ENCODE assay signal across 1 cellular context in the genomic region with DNA sequence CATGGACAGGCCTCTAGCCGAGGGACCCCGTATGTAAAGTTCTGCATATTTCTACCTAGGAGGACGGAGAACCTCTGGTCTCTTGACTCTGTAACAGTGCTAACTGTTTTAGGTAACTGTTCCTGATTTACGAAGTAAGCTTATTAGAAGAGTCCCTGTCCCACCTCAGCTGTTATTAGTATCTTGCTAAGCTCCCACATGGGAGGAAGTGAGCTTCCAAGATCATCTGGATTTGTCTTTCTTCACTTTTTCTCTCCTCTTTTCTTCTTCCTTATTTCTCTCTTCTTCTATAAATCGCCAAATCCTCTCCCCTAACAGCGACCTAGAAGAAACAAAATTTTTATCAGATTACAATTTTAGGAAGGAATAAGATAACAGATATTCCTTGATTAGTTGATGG.
TF ChIP-seq lines count a peak whose summit lies in the region.

No MANE protein-coding gene starts in this region.

TF ChIP-seq in K562, 482 proteins besides CTCF, POLR2A, EP300 and RAD21 (continues in another document):
- TF ChIP-seq POLR3A (IDR thresholded peaks at IDR 0.05; ENCODE audit: borderline replicate concordance, extremely low read depth, insufficient read depth, insufficient read length) (no peak), SMARCA4 (IDR thresholded peaks at IDR 0.05) (peak; percentile 4; the same call in 1 of the 2 replicates), CBFA2T3 (IDR thresholded peaks at IDR 0.05) (no peak), ZNF780A (CRISPR knock-in tag; IDR thresholded peaks at IDR 0.05) (no peak), MYBL2 (IDR thresholded peaks at IDR 0.05; ENCODE audit: low read depth) (no peak), MYBL2 (CRISPR knock-in tag; IDR thresholded peaks at IDR 0.05; ENCODE audit: borderline replicate concordance) (no peak), DACH1 (IDR thresholded peaks at IDR 0.05; ENCODE audit: partially characterized antibody) (peak; percentile 15), KAT8 (IDR thresholded peaks at IDR 0.05; ENCODE audit: low read depth) (no peak), KLF10 (CRISPR knock-in tag; IDR thresholded peaks at IDR 0.05) (no peak), RBM25 (IDR thresholded peaks at IDR 0.05; ENCODE audit: low read depth, low read length, severe bottlenecking) (no peak), RBBP5 (IDR thresholded peaks at IDR 0.05; ENCODE audit: borderline replicate concordance, insufficient read depth, low read length, poor library complexity, severe bottlenecking) (no peak), EP400 (IDR thresholded peaks at IDR 0.05) (peak; percentile 9; the same call in 1 of the 2 replicates), DDX20 (tag; IDR thresholded peaks at IDR 0.05; ENCODE audit: low read depth) (no peak), RCOR1 (IDR thresholded peaks at IDR 0.05; ENCODE audit: borderline replicate concordance in 1 of 2, low read depth in 2 of 2, low read length in 2 of 2) (no peak), SPI1 (IDR thresholded peaks at IDR 0.05; ENCODE audit: borderline replicate concordance, low read depth, low read length) (peak; percentile 51; the same call in 1 of the 2 replicates), PTTG1 (tag; IDR thresholded peaks at IDR 0.05; ENCODE audit: low read depth) (no peak), ZBED1 (IDR thresholded peaks at IDR 0.05) (no peak), SNIP1 (IDR thresholded peaks at IDR 0.05; ENCODE audit: low read depth) (no peak), GTF2F1 (IDR thresholded peaks at IDR 0.05; ENCODE audit: low read depth, low read length) (no peak), ZSCAN32 (CRISPR knock-in tag; IDR thresholded peaks at IDR 0.05) (no peak), CHCHD3 (CRISPR knock-in tag; IDR thresholded peaks at IDR 0.05) (no peak)
- TF ChIP-seq, protein P1, sequence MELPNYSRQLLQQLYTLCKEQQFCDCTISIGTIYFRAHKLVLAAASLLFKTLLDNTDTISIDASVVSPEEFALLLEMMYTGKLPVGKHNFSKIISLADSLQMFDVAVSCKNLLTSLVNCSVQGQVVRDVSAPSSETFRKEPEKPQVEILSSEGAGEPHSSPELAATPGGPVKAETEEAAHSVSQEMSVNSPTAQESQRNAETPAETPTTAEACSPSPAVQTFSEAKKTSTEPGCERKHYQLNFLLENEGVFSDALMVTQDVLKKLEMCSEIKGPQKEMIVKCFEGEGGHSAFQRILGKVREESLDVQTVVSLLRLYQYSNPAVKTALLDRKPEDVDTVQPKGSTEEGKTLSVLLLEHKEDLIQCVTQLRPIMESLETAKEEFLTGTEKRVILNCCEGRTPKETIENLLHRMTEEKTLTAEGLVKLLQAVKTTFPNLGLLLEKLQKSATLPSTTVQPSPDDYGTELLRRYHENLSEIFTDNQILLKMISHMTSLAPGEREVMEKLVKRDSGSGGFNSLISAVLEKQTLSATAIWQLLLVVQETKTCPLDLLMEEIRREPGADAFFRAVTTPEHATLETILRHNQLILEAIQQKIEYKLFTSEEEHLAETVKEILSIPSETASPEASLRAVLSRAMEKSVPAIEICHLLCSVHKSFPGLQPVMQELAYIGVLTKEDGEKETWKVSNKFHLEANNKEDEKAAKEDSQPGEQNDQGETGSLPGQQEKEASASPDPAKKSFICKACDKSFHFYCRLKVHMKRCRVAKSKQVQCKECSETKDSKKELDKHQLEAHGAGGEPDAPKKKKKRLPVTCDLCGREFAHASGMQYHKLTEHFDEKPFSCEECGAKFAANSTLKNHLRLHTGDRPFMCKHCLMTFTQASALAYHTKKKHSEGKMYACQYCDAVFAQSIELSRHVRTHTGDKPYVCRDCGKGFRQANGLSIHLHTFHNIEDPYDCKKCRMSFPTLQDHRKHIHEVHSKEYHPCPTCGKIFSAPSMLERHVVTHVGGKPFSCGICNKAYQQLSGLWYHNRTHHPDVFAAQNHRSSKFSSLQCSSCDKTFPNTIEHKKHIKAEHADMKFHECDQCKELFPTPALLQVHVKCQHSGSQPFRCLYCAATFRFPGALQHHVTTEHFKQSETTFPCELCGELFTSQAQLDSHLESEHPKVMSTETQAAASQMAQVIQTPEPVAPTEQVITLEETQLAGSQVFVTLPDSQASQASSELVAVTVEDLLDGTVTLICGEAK (IDR thresholded peaks at IDR 0.05), result 0 out of 2 replicates have a peak, but pooled peaks have one; percentile 3
- TF ChIP-seq, protein P1 (CRISPR knock-in tag; IDR thresholded peaks at IDR 0.05), result no peak
- TF ChIP-seq, protein P2, sequence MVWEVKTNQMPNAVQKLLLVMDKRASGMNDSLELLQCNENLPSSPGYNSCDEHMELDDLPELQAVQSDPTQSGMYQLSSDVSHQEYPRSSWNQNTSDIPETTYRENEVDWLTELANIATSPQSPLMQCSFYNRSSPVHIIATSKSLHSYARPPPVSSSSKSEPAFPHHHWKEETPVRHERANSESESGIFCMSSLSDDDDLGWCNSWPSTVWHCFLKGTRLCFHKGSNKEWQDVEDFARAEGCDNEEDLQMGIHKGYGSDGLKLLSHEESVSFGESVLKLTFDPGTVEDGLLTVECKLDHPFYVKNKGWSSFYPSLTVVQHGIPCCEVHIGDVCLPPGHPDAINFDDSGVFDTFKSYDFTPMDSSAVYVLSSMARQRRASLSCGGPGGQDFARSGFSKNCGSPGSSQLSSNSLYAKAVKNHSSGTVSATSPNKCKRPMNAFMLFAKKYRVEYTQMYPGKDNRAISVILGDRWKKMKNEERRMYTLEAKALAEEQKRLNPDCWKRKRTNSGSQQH (CRISPR knock-in tag; IDR thresholded peaks at IDR 0.05), result 0 out of 2 replicates have a peak, but pooled peaks have one; percentile 49
- TF ChIP-seq, protein P3, sequence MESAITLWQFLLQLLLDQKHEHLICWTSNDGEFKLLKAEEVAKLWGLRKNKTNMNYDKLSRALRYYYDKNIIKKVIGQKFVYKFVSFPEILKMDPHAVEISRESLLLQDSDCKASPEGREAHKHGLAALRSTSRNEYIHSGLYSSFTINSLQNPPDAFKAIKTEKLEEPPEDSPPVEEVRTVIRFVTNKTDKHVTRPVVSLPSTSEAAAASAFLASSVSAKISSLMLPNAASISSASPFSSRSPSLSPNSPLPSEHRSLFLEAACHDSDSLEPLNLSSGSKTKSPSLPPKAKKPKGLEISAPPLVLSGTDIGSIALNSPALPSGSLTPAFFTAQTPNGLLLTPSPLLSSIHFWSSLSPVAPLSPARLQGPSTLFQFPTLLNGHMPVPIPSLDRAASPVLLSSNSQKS (CRISPR knock-in tag; IDR thresholded peaks at IDR 0.05), result 0 out of 2 replicates have a peak, but pooled peaks have one; percentile 49
- TF ChIP-seq, protein P4, sequence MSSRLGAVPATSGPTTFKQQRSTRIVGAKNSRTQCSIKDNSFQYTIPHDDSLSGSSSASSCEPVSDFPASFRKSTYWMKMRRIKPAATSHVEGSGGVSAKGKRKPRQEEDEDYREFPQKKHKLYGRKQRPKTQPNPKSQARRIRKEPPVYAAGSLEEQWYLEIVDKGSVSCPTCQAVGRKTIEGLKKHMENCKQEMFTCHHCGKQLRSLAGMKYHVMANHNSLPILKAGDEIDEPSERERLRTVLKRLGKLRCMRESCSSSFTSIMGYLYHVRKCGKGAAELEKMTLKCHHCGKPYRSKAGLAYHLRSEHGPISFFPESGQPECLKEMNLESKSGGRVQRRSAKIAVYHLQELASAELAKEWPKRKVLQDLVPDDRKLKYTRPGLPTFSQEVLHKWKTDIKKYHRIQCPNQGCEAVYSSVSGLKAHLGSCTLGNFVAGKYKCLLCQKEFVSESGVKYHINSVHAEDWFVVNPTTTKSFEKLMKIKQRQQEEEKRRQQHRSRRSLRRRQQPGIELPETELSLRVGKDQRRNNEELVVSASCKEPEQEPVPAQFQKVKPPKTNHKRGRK (tag; IDR thresholded peaks at IDR 0.05), result no peak
- TF ChIP-seq, protein P5, sequence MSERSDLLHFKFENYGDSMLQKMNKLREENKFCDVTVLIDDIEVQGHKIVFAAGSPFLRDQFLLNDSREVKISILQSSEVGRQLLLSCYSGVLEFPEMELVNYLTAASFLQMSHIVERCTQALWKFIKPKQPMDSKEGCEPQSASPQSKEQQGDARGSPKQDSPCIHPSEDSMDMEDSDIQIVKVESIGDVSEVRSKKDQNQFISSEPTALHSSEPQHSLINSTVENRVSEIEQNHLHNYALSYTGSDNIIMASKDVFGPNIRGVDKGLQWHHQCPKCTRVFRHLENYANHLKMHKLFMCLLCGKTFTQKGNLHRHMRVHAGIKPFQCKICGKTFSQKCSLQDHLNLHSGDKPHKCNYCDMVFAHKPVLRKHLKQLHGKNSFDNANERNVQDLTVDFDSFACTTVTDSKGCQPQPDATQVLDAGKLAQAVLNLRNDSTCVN (CRISPR knock-in tag; IDR thresholded peaks at IDR 0.05), result no peak
- TF ChIP-seq, protein P6, sequence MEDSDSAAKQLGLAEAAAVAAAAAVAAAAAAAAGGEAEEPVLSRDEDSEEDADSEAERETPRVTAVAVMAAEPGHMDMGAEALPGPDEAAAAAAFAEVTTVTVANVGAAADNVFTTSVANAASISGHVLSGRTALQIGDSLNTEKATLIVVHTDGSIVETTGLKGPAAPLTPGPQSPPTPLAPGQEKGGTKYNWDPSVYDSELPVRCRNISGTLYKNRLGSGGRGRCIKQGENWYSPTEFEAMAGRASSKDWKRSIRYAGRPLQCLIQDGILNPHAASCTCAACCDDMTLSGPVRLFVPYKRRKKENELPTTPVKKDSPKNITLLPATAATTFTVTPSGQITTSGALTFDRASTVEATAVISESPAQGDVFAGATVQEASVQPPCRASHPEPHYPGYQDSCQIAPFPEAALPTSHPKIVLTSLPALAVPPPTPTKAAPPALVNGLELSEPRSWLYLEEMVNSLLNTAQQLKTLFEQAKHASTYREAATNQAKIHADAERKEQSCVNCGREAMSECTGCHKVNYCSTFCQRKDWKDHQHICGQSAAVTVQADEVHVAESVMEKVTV (CRISPR knock-in tag; IDR thresholded peaks at IDR 0.05), result no peak
- TF ChIP-seq, protein P7, sequence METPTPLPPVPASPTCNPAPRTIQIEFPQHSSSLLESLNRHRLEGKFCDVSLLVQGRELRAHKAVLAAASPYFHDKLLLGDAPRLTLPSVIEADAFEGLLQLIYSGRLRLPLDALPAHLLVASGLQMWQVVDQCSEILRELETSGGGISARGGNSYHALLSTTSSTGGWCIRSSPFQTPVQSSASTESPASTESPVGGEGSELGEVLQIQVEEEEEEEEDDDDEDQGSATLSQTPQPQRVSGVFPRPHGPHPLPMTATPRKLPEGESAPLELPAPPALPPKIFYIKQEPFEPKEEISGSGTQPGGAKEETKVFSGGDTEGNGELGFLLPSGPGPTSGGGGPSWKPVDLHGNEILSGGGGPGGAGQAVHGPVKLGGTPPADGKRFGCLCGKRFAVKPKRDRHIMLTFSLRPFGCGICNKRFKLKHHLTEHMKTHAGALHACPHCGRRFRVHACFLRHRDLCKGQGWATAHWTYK (CRISPR knock-in tag; IDR thresholded peaks at IDR 0.05), result 0 out of 2 replicates have a peak, but pooled peaks have one; percentile 33
- TF ChIP-seq, protein P8, sequence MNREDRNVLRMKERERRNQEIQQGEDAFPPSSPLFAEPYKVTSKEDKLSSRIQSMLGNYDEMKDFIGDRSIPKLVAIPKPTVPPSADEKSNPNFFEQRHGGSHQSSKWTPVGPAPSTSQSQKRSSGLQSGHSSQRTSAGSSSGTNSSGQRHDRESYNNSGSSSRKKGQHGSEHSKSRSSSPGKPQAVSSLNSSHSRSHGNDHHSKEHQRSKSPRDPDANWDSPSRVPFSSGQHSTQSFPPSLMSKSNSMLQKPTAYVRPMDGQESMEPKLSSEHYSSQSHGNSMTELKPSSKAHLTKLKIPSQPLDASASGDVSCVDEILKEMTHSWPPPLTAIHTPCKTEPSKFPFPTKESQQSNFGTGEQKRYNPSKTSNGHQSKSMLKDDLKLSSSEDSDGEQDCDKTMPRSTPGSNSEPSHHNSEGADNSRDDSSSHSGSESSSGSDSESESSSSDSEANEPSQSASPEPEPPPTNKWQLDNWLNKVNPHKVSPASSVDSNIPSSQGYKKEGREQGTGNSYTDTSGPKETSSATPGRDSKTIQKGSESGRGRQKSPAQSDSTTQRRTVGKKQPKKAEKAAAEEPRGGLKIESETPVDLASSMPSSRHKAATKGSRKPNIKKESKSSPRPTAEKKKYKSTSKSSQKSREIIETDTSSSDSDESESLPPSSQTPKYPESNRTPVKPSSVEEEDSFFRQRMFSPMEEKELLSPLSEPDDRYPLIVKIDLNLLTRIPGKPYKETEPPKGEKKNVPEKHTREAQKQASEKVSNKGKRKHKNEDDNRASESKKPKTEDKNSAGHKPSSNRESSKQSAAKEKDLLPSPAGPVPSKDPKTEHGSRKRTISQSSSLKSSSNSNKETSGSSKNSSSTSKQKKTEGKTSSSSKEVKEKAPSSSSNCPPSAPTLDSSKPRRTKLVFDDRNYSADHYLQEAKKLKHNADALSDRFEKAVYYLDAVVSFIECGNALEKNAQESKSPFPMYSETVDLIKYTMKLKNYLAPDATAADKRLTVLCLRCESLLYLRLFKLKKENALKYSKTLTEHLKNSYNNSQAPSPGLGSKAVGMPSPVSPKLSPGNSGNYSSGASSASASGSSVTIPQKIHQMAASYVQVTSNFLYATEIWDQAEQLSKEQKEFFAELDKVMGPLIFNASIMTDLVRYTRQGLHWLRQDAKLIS (CRISPR knock-in tag; IDR thresholded peaks at IDR 0.05), result no peak
- TF ChIP-seq, protein P9, sequence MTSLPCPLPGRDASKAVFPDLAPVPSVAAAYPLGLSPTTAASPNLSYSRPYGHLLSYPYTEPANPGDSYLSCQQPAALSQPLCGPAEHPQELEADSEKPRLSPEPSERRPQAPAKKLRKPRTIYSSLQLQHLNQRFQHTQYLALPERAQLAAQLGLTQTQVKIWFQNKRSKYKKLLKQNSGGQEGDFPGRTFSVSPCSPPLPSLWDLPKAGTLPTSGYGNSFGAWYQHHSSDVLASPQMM (CRISPR knock-in tag; IDR thresholded peaks at IDR 0.05), result no peak
